8 cellular contexts compared by ENCODE assay signal in the genomic region with DNA sequence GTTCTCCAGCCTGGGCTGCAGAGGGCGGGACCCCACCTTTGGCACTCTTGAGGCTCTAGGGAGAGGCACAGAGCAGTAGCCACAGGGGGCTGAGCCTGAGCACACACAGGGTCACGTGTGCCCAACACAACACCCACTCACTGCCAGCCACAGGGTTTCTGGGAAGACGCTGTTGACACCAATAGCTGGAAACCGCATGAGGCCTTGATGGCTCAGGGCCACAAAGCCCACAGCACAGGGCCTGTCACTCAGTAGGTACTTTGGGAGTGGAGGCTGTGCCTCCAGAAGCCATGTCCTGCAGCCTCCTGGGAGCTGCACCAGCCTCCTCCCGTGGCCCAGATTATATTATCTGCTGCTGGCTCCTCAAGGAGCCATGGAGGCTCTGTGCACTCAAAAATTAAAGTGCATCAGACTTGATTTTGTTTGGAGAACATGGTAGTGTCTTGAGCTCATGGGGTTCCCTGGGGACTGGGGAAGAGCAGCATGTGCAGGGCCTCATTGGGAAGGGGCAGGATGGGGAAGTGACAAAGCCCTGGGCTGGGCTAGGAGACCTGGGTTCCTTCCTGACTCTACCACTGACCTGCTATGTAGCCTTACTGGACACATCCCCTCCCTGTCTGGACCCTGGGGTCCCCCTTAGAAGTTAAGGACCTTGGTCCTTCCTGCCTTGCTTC. TPM values are rescaled to one million over a fixed set of nuclear protein-coding genes. Genes with fewer than 3 reads are reported as not detected.
A peak's percentile ranks its signal among the peaks of the same experiment; 100 is the strongest.
DNase-seq lines count a peak whose midpoint lies in the region; ATAC-seq and TF ChIP-seq lines count a peak whose summit lies in the region.

No MANE protein-coding gene starts in this region.

- H3K4me3 ChIP-seq in GM06990 (replicated peaks; ENCODE audit: low read depth, low read length) (no peak overlapping the region), colonic mucosa (no peak overlapping the region), neuronal stem cell (ENCODE audit: low read length in 2 of 2) (no peak overlapping the region), stomach smooth muscle (ENCODE audit: low read length in 2 of 2) (no peak overlapping the region)

- H2AFZ ChIP-seq in neuronal stem cell (ENCODE audit: low read length) = no peak overlapping the region

- peak overlapping the region; percentile 64 for H2BK12ac ChIP-seq in neuronal stem cell (ENCODE audit: low read length)

- peak overlapping the region; percentile 73 for H3K18ac ChIP-seq in neuronal stem cell (ENCODE audit: low read length)

- no peak for TF ChIP-seq CTCF in GM06990 (IDR thresholded peaks at IDR 0.05; ENCODE audit: insufficient read depth, low read length, poor library complexity, severe bottlenecking)
- TF ChIP-seq CTCF in colonic mucosa (IDR thresholded peaks at IDR 0.05) = no peak

- ATAC-seq in HG03139 (IDR thresholded peaks at IDR 0.05; ENCODE audit: unreplicated experiment) = no peak

- H4K8ac ChIP-seq in neuronal stem cell (ENCODE audit: low read depth, low read length) = no peak overlapping the region

- H3K27me3 ChIP-seq in GM06990 (replicated peaks; ENCODE audit: control insufficient read depth, insufficient read depth, low read length) (no peaks in the 10 kb centered on the region), colonic mucosa (no peaks in the 10 kb centered on the region), neuronal stem cell (ENCODE audit: control insufficient read depth in 3 of 3, insufficient read depth in 3 of 3, low read depth in 1 of 3, low read length in 3 of 3) (no peaks in the 10 kb centered on the region), stomach smooth muscle (ENCODE audit: control insufficient read depth in 1 of 2, insufficient read depth in 2 of 2, low read length in 2 of 2) (no peaks in the 10 kb centered on the region)

- H3K4me1 ChIP-seq in colonic mucosa = peaks cover 7% of the 10 kb centered on the region
- H3K4me1 ChIP-seq in neuronal stem cell (ENCODE audit: control insufficient read depth in 2 of 2, insufficient read depth in 1 of 2, low read depth in 1 of 2, low read length in 2 of 2) = peaks cover 41 to 45% of the 10 kb centered on the region in 2 donors
- H3K4me1 ChIP-seq in stomach smooth muscle (ENCODE audit: control insufficient read depth, insufficient read depth, low read length) = peaks cover 22% of the 10 kb centered on the region

- H3K9me3 ChIP-seq in KOPT-K1 (ENCODE audit: insufficient read depth, low read length, poor library complexity, severe bottlenecking) (no peaks in the 10 kb centered on the region), colonic mucosa (no peaks in the 10 kb centered on the region), neuronal stem cell (replicated peaks in 1 of 2; ENCODE audit: control insufficient read depth in 2 of 2, insufficient read depth in 1 of 2, low read depth in 1 of 2, low read length in 2 of 2) (no peaks in the 10 kb centered on the region), stomach smooth muscle (ENCODE audit: control insufficient read depth in 2 of 2, low read length in 2 of 2) (no peaks in the 10 kb centered on the region)

- H2BK120ac ChIP-seq in neuronal stem cell (ENCODE audit: low read depth, low read length) = no peak overlapping the region

- H3K36me3 ChIP-seq in GM06990 (ENCODE audit: control insufficient read depth, insufficient read depth, low read length) = no peaks in the 10 kb centered on the region
- H3K36me3 ChIP-seq in KOPT-K1 (ENCODE audit: insufficient read depth, low read length) = no peaks in the 10 kb centered on the region
- no peaks in the 10 kb centered on the region for H3K36me3 ChIP-seq in colonic mucosa
- no peaks in the 10 kb centered on the region for H3K36me3 ChIP-seq in neuronal stem cell (replicated peaks in 1 of 2; ENCODE audit: control insufficient read depth in 2 of 2, insufficient read depth in 2 of 2, low read length in 2 of 2)
- H3K36me3 ChIP-seq in stomach smooth muscle (ENCODE audit: control insufficient read depth in 2 of 2, insufficient read depth in 2 of 2, low read length in 2 of 2) = peaks cover 0 to 9% of the 10 kb centered on the region in 2 donors

- H3K23ac ChIP-seq in neuronal stem cell (ENCODE audit: low read depth, low read length, poor library complexity) = no peak overlapping the region

- H3K79me1 ChIP-seq in neuronal stem cell (ENCODE audit: low read depth, low read length) = no peaks in the 10 kb centered on the region

- intact Hi-C loops in colonic mucosa (cut with DNase I) = no loop called here

- no CpG with 5 or more reads among the region's 5 CpGs for WGBS in neuronal stem cell (ENCODE audit: extremely low coverage in 2 of 2, insufficient read length in 2 of 2, insufficient replicate concordance in 1 of 2), 2 donors

- H3K14ac ChIP-seq in neuronal stem cell (ENCODE audit: low read length) = no peak overlapping the region

- DNase-seq in GM06990 (ENCODE audit: extremely low read depth, insufficient read length) (peak; percentile 52), colonic mucosa (peak; percentile 60), neuronal stem cell (ENCODE audit: low spot score) (no peak), kidney glomerular epithelial cell (lab: John Stamatoyannopoulos, UW) (no peak)
- DNase-seq in activated CD4-positive, alpha-beta T cell treated with anti-CD3 and anti-CD28 coated beads for 48 hours = peak; percentile 94

- no peak overlapping the region for H4K91ac ChIP-seq in neuronal stem cell (ENCODE audit: low read depth, low read length, poor library complexity)

- peak overlapping the region; percentile 70 for H2BK15ac ChIP-seq in neuronal stem cell (ENCODE audit: low read length)

- H3K9ac ChIP-seq in colonic mucosa (ENCODE audit: low read depth in 2 of 2, low read length in 2 of 2) (no peak overlapping the region), neuronal stem cell (ENCODE audit: low read depth, low read length, poor library complexity) (no peak overlapping the region), stomach smooth muscle (ENCODE audit: low read length in 2 of 2) (peak overlapping the region; percentile 21 to 43)

- H2BK5ac ChIP-seq in neuronal stem cell (ENCODE audit: low read length) = peak overlapping the region; percentile 0

- no peak overlapping the region for H3K4me2 ChIP-seq in neuronal stem cell (ENCODE audit: insufficient read depth, low read length, poor library complexity, severe bottlenecking)

- H3K27ac ChIP-seq in KOPT-K1 (ENCODE audit: low read depth, low read length, poor library complexity, severe bottlenecking) (peak overlapping the region; percentile 92), colonic mucosa (peak overlapping the region; percentile 71), neuronal stem cell (replicated peaks; ENCODE audit: low read length) (no peak overlapping the region), stomach smooth muscle (ENCODE audit: low read length) (peak overlapping the region; percentile 58)

- no peak overlapping the region for H3K4ac ChIP-seq in neuronal stem cell (ENCODE audit: low read length)

- H2AK5ac ChIP-seq in neuronal stem cell (ENCODE audit: low read depth, low read length) = peak overlapping the region; percentile 59

RNA-seq across cellular contexts. Expression of gene SREBF1, which starts 12.5 kb away (rescaled TPM):
- 100 to 1,000 TPM; 170 to 174 TPM for total RNA-seq in colonic mucosa
- 57.8 TPM for polyA plus RNA-seq in neuronal stem cell (2013, experiment 1 of 2)
- polyA plus RNA-seq in neuronal stem cell (2013, experiment 2 of 2) = 61.7 TPM

Comparison
In these comparisons a context has a peak if more than half of its experiments do, and no peak if none do; other contexts are left out.
1. DNase-seq: peak in GM06990 (single experiment), activated CD4-positive, alpha-beta T cell treated with anti-CD3 and anti-CD28 coated beads for 48 hours (single experiment) and colonic mucosa (single experiment); none in neuronal stem cell (single experiment) and kidney glomerular epithelial cell (single experiment).
2. H3K9ac ChIP-seq: peak in stomach smooth muscle (2 of 2); none in colonic mucosa (0 of 2) and neuronal stem cell (single experiment).